Comparison of ENCODE assay signal across 1 cellular context in the genomic region with DNA sequence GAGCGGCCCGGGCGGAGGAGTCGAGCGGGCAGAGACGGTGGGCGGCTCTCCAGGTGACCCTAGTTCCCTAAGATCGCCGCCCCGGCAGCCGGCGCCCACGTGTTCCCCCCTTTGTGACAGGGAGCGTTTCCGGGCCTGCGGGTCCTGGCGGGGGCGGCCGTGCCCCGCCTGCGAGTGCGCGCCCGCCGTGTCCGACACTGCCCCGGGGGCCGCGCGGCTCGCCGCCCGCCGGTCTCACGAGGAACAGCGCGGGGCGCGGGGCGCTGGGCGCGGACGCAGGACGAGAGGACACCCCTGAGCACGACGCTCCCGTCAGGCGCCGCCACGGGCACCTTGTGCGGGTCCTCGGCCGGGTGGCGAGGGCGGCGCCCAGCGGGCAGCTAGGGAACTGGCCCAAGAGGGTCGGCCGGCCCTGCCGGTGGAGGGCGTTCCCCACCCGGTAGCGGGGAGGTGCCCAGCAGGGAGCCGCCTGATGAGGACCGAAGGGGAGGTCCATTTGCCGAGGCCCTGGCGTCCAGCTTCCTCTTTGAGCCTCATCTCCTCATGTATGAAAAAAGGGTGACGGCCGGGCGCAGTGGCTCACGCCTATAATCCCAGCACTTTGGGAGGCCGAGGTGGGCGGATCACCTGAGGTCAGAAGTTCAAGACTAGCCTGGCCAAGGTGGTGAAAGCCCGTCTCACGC.
TF ChIP-seq lines count a peak whose summit lies in the region.

TSS of gene VARS1 (minus strand) at position 137 of the 683 bp plus-strand sequence. CDS start 535 bp downstream, outside the sequence.

TF ChIP-seq in IMR-90, 13 proteins besides CTCF, POLR2A, EP300 and RAD21 (continued from another document):
- TF ChIP-seq, protein P1, sequence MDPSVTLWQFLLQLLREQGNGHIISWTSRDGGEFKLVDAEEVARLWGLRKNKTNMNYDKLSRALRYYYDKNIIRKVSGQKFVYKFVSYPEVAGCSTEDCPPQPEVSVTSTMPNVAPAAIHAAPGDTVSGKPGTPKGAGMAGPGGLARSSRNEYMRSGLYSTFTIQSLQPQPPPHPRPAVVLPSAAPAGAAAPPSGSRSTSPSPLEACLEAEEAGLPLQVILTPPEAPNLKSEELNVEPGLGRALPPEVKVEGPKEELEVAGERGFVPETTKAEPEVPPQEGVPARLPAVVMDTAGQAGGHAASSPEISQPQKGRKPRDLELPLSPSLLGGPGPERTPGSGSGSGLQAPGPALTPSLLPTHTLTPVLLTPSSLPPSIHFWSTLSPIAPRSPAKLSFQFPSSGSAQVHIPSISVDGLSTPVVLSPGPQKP (IDR thresholded peaks at IDR 0.05; ENCODE audit: borderline replicate concordance, low read depth, low read length): no peak
- TF ChIP-seq MAFK (IDR thresholded peaks at IDR 0.05; ENCODE audit: low read depth, low read length): no peak
- peak; percentile 98 for TF ChIP-seq MXI1 (IDR thresholded peaks at IDR 0.05; ENCODE audit: borderline replicate concordance, low read depth, low read length)
- TF ChIP-seq USF2 (IDR thresholded peaks at IDR 0.05; ENCODE audit: low read depth, low read length): peak; percentile 69
- TF ChIP-seq RCOR1 (IDR thresholded peaks at IDR 0.05; ENCODE audit: insufficient replicate concordance, low read length): no peak
- TF ChIP-seq CEBPB (IDR thresholded peaks at IDR 0.05; ENCODE audit: low read depth, low read length): no peak
- TF ChIP-seq CHD1 (IDR thresholded peaks at IDR 0.05; ENCODE audit: low read depth, low read length): no peak
- 0 out of 2 replicates have a peak, but pooled peaks have one; percentile 4 for TF ChIP-seq BHLHE40 (IDR thresholded peaks at IDR 0.05; ENCODE audit: low read depth, low read length)
- no peak for TF ChIP-seq MAZ (IDR thresholded peaks at IDR 0.05; ENCODE audit: borderline replicate concordance, low read depth, low read length)
- no peak for TF ChIP-seq NFE2L2 (IDR thresholded peaks at IDR 0.05; ENCODE audit: low read depth, low read length)
